In genomic region chr13:50524540-50524939, GRCh38 we compare ENCODE assay signal across 28 cellular contexts.
DNase-seq lines count a peak whose midpoint lies in the region; ATAC-seq, FAIRE-seq and TF ChIP-seq lines count a peak whose summit lies in the region.
"Had no signal": no experiment of that assay in that cellular context is flagged by ENCODE, and none has a peak within 500 bp of the region (broad histone marks: within the 10 kb centered on the region; RNA-seq: fewer than 3 reads in every experiment).

No MANE protein-coding gene starts in this region.

- no peak for FAIRE-seq in HepG2 (lab: Jason Lieb, UNC)
- FAIRE-seq: A549, GM12878, GM12892, GM18507 had no signal

- H3K4me1 ChIP-seq in liver (ENCODE audit: control insufficient read depth in 4 of 4, insufficient read depth in 4 of 4, low read length in 3 of 4) (peaks cover 15 to 48% (median 37%) of the 10 kb centered on the region in 4 donors), HepG2 (ENCODE audit: insufficient read depth, low read length) (peaks cover 40% of the 10 kb centered on the region), OCI-LY7 (ENCODE audit: insufficient read depth, low read length, poor library complexity, severe bottlenecking) (peaks cover 60% of the 10 kb centered on the region)

- POLR2A ChIA-PET in HepG2 (lab: Yijun Ruan, JAX) = no interaction called here
- POLR2A ChIA-PET in OCI-LY7 (lab: Charles Lee) = interaction anchor here (1.0 to 1.7 kb wide), 4 partner anchors 11 to 392 kb away, joined by 3 read pairs; no protein-coding TSS in a partner anchor

- H3K36me3 Mint-ChIP-seq in nephron (ENCODE audit: low read depth) = no peaks in the 10 kb centered on the region
- no peaks in the 10 kb centered on the region for H3K36me3 Mint-ChIP-seq in glutamatergic neuron (ENCODE audit: unreplicated experiment)
- H3K36me3 Mint-ChIP-seq: CD14-positive monocyte; CD4-positive, alpha-beta memory T cell; CD4-positive, CD25-positive, alpha-beta regulatory T cell; CD8-positive, alpha-beta memory T cell had no signal

- H3K36me3 ChIP-seq in liver (ENCODE audit: control insufficient read depth in 4 of 4, insufficient read depth in 3 of 4, low read depth in 1 of 4, low read length in 3 of 4) (no peaks in the 10 kb centered on the region), HepG2 (replicated peaks in 1 of 2; ENCODE audit: control insufficient read depth in 1 of 2, insufficient read depth in 2 of 2, low read length in 2 of 2) (no peaks in the 10 kb centered on the region; a peak in 2 of 5 replicates), OCI-LY7 (ENCODE audit: insufficient read depth, low read length) (no peaks in the 10 kb centered on the region)
- H3K36me3 ChIP-seq: BLaER1 had no signal

- H3K27ac ChIP-seq in liver (ENCODE audit: low read depth in 1 of 2, low read length in 2 of 2) = no peak overlapping the region
- no peak overlapping the region for H3K27ac ChIP-seq in HepG2 (ENCODE audit: extremely low read length, insufficient read depth, low read length)
- no peak overlapping the region for H3K27ac ChIP-seq in OCI-LY7 (ENCODE audit: low read depth, low read length, poor library complexity, severe bottlenecking)
- H3K27ac ChIP-seq: 22Rv1, A549, BLaER1 had no signal

- H3K27ac Mint-ChIP-seq in nephron (peak overlapping the region; percentile 65 to 98 (median 93)), glutamatergic neuron (ENCODE audit: unreplicated experiment) (no peak overlapping the region)
- H3K27ac Mint-ChIP-seq: B cell; CD14-positive monocyte; CD4-positive, alpha-beta memory T cell; CD4-positive, CD25-positive, alpha-beta regulatory T cell had no signal

- no peak for TF ChIP-seq POLR2A in HepG2 (IDR thresholded peaks at IDR 0.05; ENCODE audit: insufficient read depth in 1 of 2, low read depth in 2 of 2, low read length in 2 of 2)

- no peak for TF ChIP-seq RAD21 in liver (IDR thresholded peaks at IDR 0.05)
- no peak for TF ChIP-seq RAD21 in HepG2 (CRISPR knock-in tag; IDR thresholded peaks at IDR 0.05)

- H4K20me1 ChIP-seq in HepG2 (ENCODE audit: insufficient read depth, low read length) (no peaks in the 10 kb centered on the region), OCI-LY7 (ENCODE audit: insufficient read depth, low read length) (no peaks in the 10 kb centered on the region)
- H4K20me1 ChIP-seq: BLaER1 had no signal

- H3K9me2 ChIP-seq in OCI-LY7 (ENCODE audit: insufficient read depth, low read length) = no peaks in the 10 kb centered on the region

- no peak overlapping the region for H3K4me3 ChIP-seq in liver (ENCODE audit: low read depth in 1 of 3, low read length in 3 of 3)
- H3K4me3 ChIP-seq in HepG2 (replicated peaks in 1 of 3; ENCODE audit: insufficient read depth in 1 of 3, low read depth in 2 of 3, low read length in 3 of 3) = no peak overlapping the region
- no peak overlapping the region for H3K4me3 ChIP-seq in OCI-LY7 (ENCODE audit: low read depth, low read length, poor library complexity, severe bottlenecking)
- H3K4me3 ChIP-seq: A549, BLaER1, GM12878 had no signal

- H3K4me1 Mint-ChIP-seq in nephron (peaks cover 77% of the 10 kb centered on the region), glutamatergic neuron (ENCODE audit: low read depth, unreplicated experiment) (peaks cover 18% of the 10 kb centered on the region)

- CTCF ChIA-PET in HepG2 (lab: Yijun Ruan, JAX; ENCODE audit: low intra/inter-chr PET ratio, low total read pairs) = no interaction called here
- CTCF ChIA-PET in OCI-LY7 (lab: Charles Lee; ENCODE audit: unreplicated experiment) = no interaction called here

- H3K4me3 Mint-ChIP-seq in nephron (no peak overlapping the region), glutamatergic neuron (ENCODE audit: unreplicated experiment) (no peak overlapping the region)
- H3K4me3 Mint-ChIP-seq: B cell; CD14-positive monocyte; CD4-positive, alpha-beta memory T cell; CD4-positive, CD25-positive, alpha-beta regulatory T cell; CD8-positive, alpha-beta memory T cell had no signal

- TF ChIP-seq EP300 in HepG2 (IDR thresholded peaks at IDR 0.05; ENCODE audit: low read depth in 2 of 2, low read length in 2 of 2) = no peak
- no peak for TF ChIP-seq EP300 in HepG2 (CRISPR knock-in tag; IDR thresholded peaks at IDR 0.05; ENCODE audit: borderline replicate concordance)

- H3K9ac ChIP-seq in liver (ENCODE audit: low read depth in 1 of 2, low read length in 2 of 2) (no peak overlapping the region), HepG2 (ENCODE audit: insufficient read depth, low read depth, low read length) (no peak overlapping the region)
- H3K9ac ChIP-seq: BLaER1 had no signal

- DNase-seq in HepG2 (ENCODE audit: low spot score) (no peak), OCI-LY7 (ENCODE audit: low spot score) (no peak), glutamatergic neuron (no peak), NCI-H128 (lab: John Stamatoyannopoulos, UW; ENCODE audit: unreplicated experiment) (no peak)
- DNase-seq: AML-193; C1 segment of cervical spinal cord; CD4-positive, alpha-beta memory T cell; CD4-positive, CD25-positive, alpha-beta regulatory T cell; CD8-positive, alpha-beta memory T cell; COR-L47; DMS 273 treated with DMSO at 0.1 percent for 48 hours; DMS153; DMS53; DMS79; DND-41; EL; GDM1 had no signal

- WGBS in liver = 81% methylated on average over 4 of the region's 4 CpGs
- 96% methylated on average over 4 of the region's 4 CpGs for WGBS in HepG2 (ENCODE audit: low lambda C conversion rate)

- no peaks in the 10 kb centered on the region for H3K79me2 ChIP-seq in HepG2 (ENCODE audit: insufficient read depth, low read length)
- H3K79me2 ChIP-seq in OCI-LY7 (ENCODE audit: insufficient read depth, low read depth, low read length) = no peaks in the 10 kb centered on the region

- intact Hi-C loops in HepG2 (cut with micrococcal nuclease; ENCODE audit: unreplicated experiment) (loop anchor here (10.0 kb wide), 1 partner anchor 120 kb away; no protein-coding TSS in a partner anchor), OCI-LY7 (cut with micrococcal nuclease; ENCODE audit: unreplicated experiment) (no loop called here)

- H3K27me3 Mint-ChIP-seq in nephron (ENCODE audit: low read depth) (no peaks in the 10 kb centered on the region), glutamatergic neuron (ENCODE audit: unreplicated experiment) (no peaks in the 10 kb centered on the region)
- H3K27me3 Mint-ChIP-seq: B cell; CD4-positive, alpha-beta memory T cell had no signal

- H2AFZ ChIP-seq in HepG2 (ENCODE audit: low read length) (no peak overlapping the region), OCI-LY7 (ENCODE audit: low read length) (no peak overlapping the region)

- TF ChIP-seq CTCF in liver (IDR thresholded peaks at IDR 0.05; ENCODE audit: low read depth, low read length, missing input control) = no peak
- TF ChIP-seq CTCF in HepG2 (CRISPR knock-in tag; IDR thresholded peaks at IDR 0.05) = no peak
- peak; percentile 35; the same call in 1 of the 2 replicates for TF ChIP-seq CTCF in OCI-LY7 (conservative IDR thresholded peaks at IDR 0.05; ENCODE audit: low read length)
- TF ChIP-seq CTCF in nephron (IDR thresholded peaks at IDR 0.05; ENCODE audit: unreplicated experiment in 3 of 3) = no peak
- TF ChIP-seq CTCF in glutamatergic neuron (IDR thresholded peaks at IDR 0.05; ENCODE audit: partially characterized antibody, unreplicated experiment) = no peak

- BruUV-seq in HepG2 (replicated peaks; lab: Mats Ljungman, UMichigan) = no TSS peak
- BruUV-seq in OCI-LY7 (replicated peaks; lab: Mats Ljungman, UMichigan) = no TSS peak

- no peak overlapping the region for H3K4me2 ChIP-seq in HepG2 (ENCODE audit: low read depth, low read length)
- H3K4me2 ChIP-seq in OCI-LY7 (ENCODE audit: low read length) = no peak overlapping the region
- H3K4me2 ChIP-seq: A549, BLaER1 had no signal

- H3K9me3 Mint-ChIP-seq in nephron = no peaks in the 10 kb centered on the region
- no peaks in the 10 kb centered on the region for H3K9me3 Mint-ChIP-seq in glutamatergic neuron (ENCODE audit: unreplicated experiment)
- H3K9me3 Mint-ChIP-seq: CD14-positive monocyte; CD4-positive, CD25-positive, alpha-beta regulatory T cell; CD8-positive, alpha-beta memory T cell had no signal

- no peak for ATAC-seq in HepG2
- no peak for ATAC-seq in HG03159 (IDR thresholded peaks at IDR 0.05; ENCODE audit: unreplicated experiment)
- ATAC-seq: A549, GM12878 had no signal

- H3K27me3 ChIP-seq in liver (ENCODE audit: control insufficient read depth in 4 of 4, insufficient read depth in 4 of 4, low read length in 3 of 4) (no peaks in the 10 kb centered on the region), HepG2 (ENCODE audit: control insufficient read depth in 1 of 2, insufficient read depth in 2 of 2, low read length in 2 of 2) (no peaks in the 10 kb centered on the region)
- H3K27me3 ChIP-seq: BLaER1 had no signal

- in situ Hi-C loops in HepG2 (cut with HindIII; ENCODE audit: extremely low pct_ligation_motif_present, low pct_unique_long_range_greater_than_20kb) = no loop called here

- H3K9me3 ChIP-seq in liver (ENCODE audit: control insufficient read depth in 4 of 4, low read length in 3 of 4) (no peaks in the 10 kb centered on the region), HepG2 (ENCODE audit: low read length) (no peaks in the 10 kb centered on the region), OCI-LY7 (ENCODE audit: low read length) (no peaks in the 10 kb centered on the region)
- H3K9me3 ChIP-seq: A549 had no signal

TF ChIP-seq in liver, 16 proteins besides CTCF, POLR2A, EP300 and RAD21:
- peak; percentile 28 to 30 for TF ChIP-seq HNF4A (conservative IDR thresholded peaks at IDR 0.05)
- TF ChIP-seq MAX (IDR thresholded peaks at IDR 0.05) = no peak
TF ChIP-seq in liver: peak in this region for 1.

TF ChIP-seq in HepG2, 621 proteins besides CTCF, POLR2A, EP300 and RAD21 (continues in another document):
- TF ChIP-seq EED (CRISPR knock-in tag; IDR thresholded peaks at IDR 0.05) = no peak
- TF ChIP-seq CBX2 (IDR thresholded peaks at IDR 0.05; ENCODE audit: low read depth, low read length) = no peak
- no peak for TF ChIP-seq CBX2 (CRISPR knock-in tag; IDR thresholded peaks at IDR 0.05; ENCODE audit: low read depth)
- TF ChIP-seq ZFP36L2 (CRISPR knock-in tag; IDR thresholded peaks at IDR 0.05) = no peak
- no peak for TF ChIP-seq HNRNPH1 (optimal IDR thresholded peaks at IDR 0.05; ENCODE audit: low read depth, low read length)
- no peak for TF ChIP-seq ZNF839 (CRISPR knock-in tag; IDR thresholded peaks at IDR 0.05; ENCODE audit: borderline replicate concordance)
- no peak for TF ChIP-seq ZNF691 (CRISPR knock-in tag; IDR thresholded peaks at IDR 0.05; ENCODE audit: borderline replicate concordance, low read depth)
- no peak for TF ChIP-seq MIXL1 (CRISPR knock-in tag; IDR thresholded peaks at IDR 0.05)
